ENCODE assay signal across 1 cellular context in genomic region chr1:40373323-40374283, GRCh38.
A peak's percentile ranks its signal among the peaks of the same experiment; 100 is the strongest.
TF ChIP-seq lines count a peak whose summit lies in the region.

SMAP2 (plus strand) TSS chr1:40373727; CDS start chr1:40374121, 394 bp downstream.

TF ChIP-seq in HepG2, 621 proteins besides CTCF, POLR2A, EP300 and RAD21 (continued from another document and continues in another):
- peak; percentile 60 for TF ChIP-seq NFYB (CRISPR knock-in tag; IDR thresholded peaks at IDR 0.05)
- no peak for TF ChIP-seq ZNF589 (CRISPR knock-in tag; conservative IDR thresholded peaks at IDR 0.05)
- TF ChIP-seq U2AF2 (IDR thresholded peaks at IDR 0.05; ENCODE audit: low read depth, low read length), result no peak
- no peak for TF ChIP-seq PAF1 (CRISPR knock-in tag; IDR thresholded peaks at IDR 0.05)
- TF ChIP-seq XBP1 (CRISPR knock-in tag; IDR thresholded peaks at IDR 0.05), result no peak
- no peak for TF ChIP-seq ZNF10 (CRISPR knock-in tag; IDR thresholded peaks at IDR 0.05; ENCODE audit: borderline replicate concordance, low read depth)
- TF ChIP-seq NR2C2 (CRISPR knock-in tag; IDR thresholded peaks at IDR 0.05; ENCODE audit: borderline replicate concordance), result no peak; the same call in 1 of the 2 replicates
- no peak; the same call in 1 of the 2 replicates for TF ChIP-seq ISL2 (CRISPR knock-in tag; IDR thresholded peaks at IDR 0.05)
- TF ChIP-seq ZNF7 (CRISPR knock-in tag; IDR thresholded peaks at IDR 0.05), result no peak
- no peak for TF ChIP-seq TMF1 (CRISPR knock-in tag; IDR thresholded peaks at IDR 0.05; ENCODE audit: low read depth)
- TF ChIP-seq GFI1 (CRISPR knock-in tag; IDR thresholded peaks at IDR 0.05; ENCODE audit: borderline replicate concordance), result no peak
- TF ChIP-seq RXRB (CRISPR knock-in tag; IDR thresholded peaks at IDR 0.05; ENCODE audit: borderline replicate concordance), result no peak
- no peak for TF ChIP-seq ZNF619 (CRISPR knock-in tag; IDR thresholded peaks at IDR 0.05)
- TF ChIP-seq ZNF782 (CRISPR knock-in tag; IDR thresholded peaks at IDR 0.05; ENCODE audit: borderline replicate concordance), result no peak
- TF ChIP-seq MTF2 (CRISPR knock-in tag; IDR thresholded peaks at IDR 0.05; ENCODE audit: borderline replicate concordance), result no peak
- TF ChIP-seq TBX2 (CRISPR knock-in tag; IDR thresholded peaks at IDR 0.05; ENCODE audit: borderline replicate concordance), result no peak; the same call in 1 of the 2 replicates
- TF ChIP-seq ZNF468 (CRISPR knock-in tag; IDR thresholded peaks at IDR 0.05), result no peak
- no peak for TF ChIP-seq ZNF160 (CRISPR knock-in tag; IDR thresholded peaks at IDR 0.05)
- no peak for TF ChIP-seq CHCHD3 (CRISPR knock-in tag; IDR thresholded peaks at IDR 0.05)
- TF ChIP-seq ZNF556 (CRISPR knock-in tag; IDR thresholded peaks at IDR 0.05; ENCODE audit: borderline replicate concordance), result no peak
- TF ChIP-seq FOXK1 (CRISPR knock-in tag; IDR thresholded peaks at IDR 0.05; ENCODE audit: borderline replicate concordance, low read depth), result no peak
- no peak for TF ChIP-seq PRDM4 (CRISPR knock-in tag; IDR thresholded peaks at IDR 0.05; ENCODE audit: borderline replicate concordance)
- TF ChIP-seq ZNF773 (CRISPR knock-in tag; IDR thresholded peaks at IDR 0.05; ENCODE audit: borderline replicate concordance), result no peak
- TF ChIP-seq ZNF615 (CRISPR knock-in tag; IDR thresholded peaks at IDR 0.05; ENCODE audit: borderline replicate concordance), result no peak
- no peak for TF ChIP-seq ZNF800 (CRISPR knock-in tag; IDR thresholded peaks at IDR 0.05)
- TF ChIP-seq ZNF577 (CRISPR knock-in tag; IDR thresholded peaks at IDR 0.05; ENCODE audit: borderline replicate concordance, low read depth), result no peak
- TF ChIP-seq ZNF414 (CRISPR knock-in tag; IDR thresholded peaks at IDR 0.05), result no peak
- TF ChIP-seq CREB3 (CRISPR knock-in tag; IDR thresholded peaks at IDR 0.05), result no peak
- TF ChIP-seq ARNTL (CRISPR knock-in tag; IDR thresholded peaks at IDR 0.05), result no peak
- no peak for TF ChIP-seq NAIF1 (CRISPR knock-in tag; IDR thresholded peaks at IDR 0.05; ENCODE audit: borderline replicate concordance)
- no peak for TF ChIP-seq HNF1A (IDR thresholded peaks at IDR 0.05; ENCODE audit: low read depth)
- no peak for TF ChIP-seq HNF1A (CRISPR knock-in tag; IDR thresholded peaks at IDR 0.05; ENCODE audit: borderline replicate concordance)
- TF ChIP-seq ZC3H13 (CRISPR knock-in tag; IDR thresholded peaks at IDR 0.05), result no peak
- TF ChIP-seq ZMAT5 (CRISPR knock-in tag; IDR thresholded peaks at IDR 0.05; ENCODE audit: borderline replicate concordance, low read depth), result no peak
- 0 out of 2 replicates have a peak, but pooled peaks have one; percentile 14 for TF ChIP-seq ZNF331 (CRISPR knock-in tag; IDR thresholded peaks at IDR 0.05)
- peak; percentile 57; the same call in 1 of the 2 replicates for TF ChIP-seq KDM5A (IDR thresholded peaks at IDR 0.05; ENCODE audit: borderline replicate concordance, low read length)
- TF ChIP-seq ZNF644 (CRISPR knock-in tag; IDR thresholded peaks at IDR 0.05; ENCODE audit: low read depth), result no peak
- no peak for TF ChIP-seq ZBTB44 (CRISPR knock-in tag; IDR thresholded peaks at IDR 0.05)
- TF ChIP-seq YY1 (IDR thresholded peaks at IDR 0.05; ENCODE audit: insufficient read depth, insufficient replicate concordance, low read depth, low read length), result no peak
- no peak for TF ChIP-seq SMYD3 (CRISPR knock-in tag; IDR thresholded peaks at IDR 0.05)
- TF ChIP-seq MIER3 (CRISPR knock-in tag; IDR thresholded peaks at IDR 0.05; ENCODE audit: borderline replicate concordance), result no peak
- TF ChIP-seq NKX3-1 (CRISPR knock-in tag; IDR thresholded peaks at IDR 0.05), result no peak
- TF ChIP-seq SMAD3 (CRISPR knock-in tag; IDR thresholded peaks at IDR 0.05), result no peak
- TF ChIP-seq AFF4 (CRISPR knock-in tag; IDR thresholded peaks at IDR 0.05), result no peak
